Comparison of ENCODE assay signal across 24 cellular contexts in the genomic region with DNA sequence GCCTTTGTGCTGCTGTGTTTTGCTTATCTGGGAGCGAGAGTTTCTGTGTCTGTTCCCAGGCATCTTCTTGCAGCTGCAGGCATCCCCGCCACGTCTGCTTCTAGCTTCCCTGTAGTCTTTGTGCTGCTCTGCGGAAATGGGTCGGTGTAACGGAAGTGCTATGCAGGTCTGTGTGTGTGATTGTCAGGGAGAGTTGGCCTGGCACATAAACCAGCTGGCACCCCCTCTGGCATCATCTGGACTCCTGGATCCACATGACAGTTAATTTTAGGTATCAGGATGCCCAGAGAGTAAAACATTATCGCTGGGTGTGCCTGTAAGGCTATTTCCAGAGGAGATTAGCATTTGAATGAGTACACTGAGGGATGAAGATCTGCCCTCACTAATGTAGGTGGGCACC. TPM values are rescaled to one million over a fixed set of nuclear protein-coding genes. Genes with fewer than 3 reads are reported as not detected.
A peak's percentile ranks its signal among the peaks of the same experiment; 100 is the strongest.
DNase-seq lines count a peak whose midpoint lies in the region; ATAC-seq lines count a peak whose summit lies in the region.
"Had no signal": no experiment of that assay in that cellular context is flagged by ENCODE, and none has a peak within 500 bp of the region (broad histone marks: within the 10 kb centered on the region; RNA-seq: fewer than 3 reads in every experiment).

No MANE protein-coding gene starts in this region.

- no peaks in the 10 kb centered on the region for H3K27me3 Mint-ChIP-seq in activated T-cell treated with anti-CD3 and anti-CD28 coated beads, Interleukin-2, amount 50 U/mL, for 4 hours (ENCODE audit: low read depth)
- peaks cover 23% of the 10 kb centered on the region for H3K27me3 Mint-ChIP-seq in activated T-helper 2 cell treated with anti-CD3 and anti-CD28 coated beads, Interferon-gamma antibody, Interleukin-2, Interleukin-4, amounts not matched to agents 10 μg/mL and 5 μg/mL and 100 μg/mL, durations not matched to agents 14 hours and 24 hours and 36 hours (ENCODE audit: low read depth)
- H3K27me3 Mint-ChIP-seq in natural killer cell treated with Interleukin-12 subunit alpha and Interleukin-12 subunit beta and Interleukin-15 and Interleukin-18, amount 100 ng/mL, for 72 hours: peaks cover 0 to 18% of the 10 kb centered on the region in 2 donors

- H3K9ac ChIP-seq in NT2/D1 (ENCODE audit: insufficient read length, low read depth): peak overlapping the region; percentile 27

- DNase-seq in activated T-cell treated with anti-CD3 and anti-CD28 coated beads, Interleukin-2, amount 50 U/mL, for 4 hours: no peak
- DNase-seq in activated T-cell treated with anti-CD3 and anti-CD28 coated beads for 4 hours: no peak
- no peak for DNase-seq in NT2/D1 (ENCODE audit: low read depth, low spot score)
- DNase-seq in activated T-helper 2 cell treated with anti-CD3 and anti-CD28 coated beads, Interferon-gamma antibody, Interleukin-2, Interleukin-4, amounts not matched to agents 10 μg/mL and 5 μg/mL and 100 μg/mL, durations not matched to agents 14 hours and 24 hours and 36 hours (ENCODE audit: low spot score): no peak
- DNase-seq in natural killer cell treated with Interleukin-12 subunit alpha and Interleukin-12 subunit beta and Interleukin-15 and Interleukin-18, amount 100 ng/mL, for 72 hours (ENCODE audit: low spot score): no peak
- DNase-seq in OCI-M2 (lab: John Stamatoyannopoulos, UW; ENCODE audit: unreplicated experiment): no peak
- no peak for DNase-seq in NCI-H2227 treated with DMSO at 0.1 percent for 48 hours (lab: John Stamatoyannopoulos, UW)
- no peak for DNase-seq in NCI-H1930 (lab: John Stamatoyannopoulos, UW)
- DNase-seq: activated B cell treated with CpG ODN at 0.5 μM for 24 hours; body of pancreas; DMS79; esophagus squamous epithelium; mesendoderm; naive B cell; NCI-H1417; NCI-H2171 treated with DMSO at 0.1 percent for 48 hours; NCI-H748 treated with DMSO at 0.1 percent for 48 hours; stimulated activated CD4-positive, alpha-beta T cell treated with anti-CD3 and anti-CD28 coated beads, Interleukin-2, amount 100 ng/mL, for 48 hours; stomach; T-helper 9 cell; trophoblast cell had no signal

- no peaks in the 10 kb centered on the region for H3K4me1 ChIP-seq in NT2/D1 (ENCODE audit: insufficient read depth, insufficient read length)
- H3K4me1 ChIP-seq: body of pancreas, esophagus squamous epithelium, stomach had no signal

- peaks cover 3% of the 10 kb centered on the region for H3K4me1 Mint-ChIP-seq in activated T-cell treated with anti-CD3 and anti-CD28 coated beads, Interleukin-2, amount 50 U/mL, for 4 hours (ENCODE audit: low read depth)
- peaks cover 3% of the 10 kb centered on the region for H3K4me1 Mint-ChIP-seq in activated T-helper 2 cell treated with anti-CD3 and anti-CD28 coated beads, Interferon-gamma antibody, Interleukin-2, Interleukin-4, amounts not matched to agents 10 μg/mL and 5 μg/mL and 100 μg/mL, durations not matched to agents 14 hours and 24 hours and 36 hours (ENCODE audit: low read depth)
- H3K4me1 Mint-ChIP-seq in natural killer cell treated with Interleukin-12 subunit alpha and Interleukin-12 subunit beta and Interleukin-15 and Interleukin-18, amount 100 ng/mL, for 72 hours (ENCODE audit: low read depth in 2 of 2): peaks cover 4 to 12% of the 10 kb centered on the region in 2 donors
- H3K4me1 Mint-ChIP-seq: activated B cell treated with CpG ODN at 0.5 μM for 24 hours, GM23338, naive B cell had no signal

- H3K27ac Mint-ChIP-seq in activated T-helper 2 cell treated with anti-CD3 and anti-CD28 coated beads, Interferon-gamma antibody, Interleukin-2, Interleukin-4, amounts not matched to agents 10 μg/mL and 5 μg/mL and 100 μg/mL, durations not matched to agents 14 hours and 24 hours and 36 hours: no peak overlapping the region
- peak overlapping the region in 1 of 2 donors; percentile 28 for H3K27ac Mint-ChIP-seq in natural killer cell treated with Interleukin-12 subunit alpha and Interleukin-12 subunit beta and Interleukin-15 and Interleukin-18, amount 100 ng/mL, for 72 hours
- H3K27ac Mint-ChIP-seq: activated B cell treated with CpG ODN at 0.5 μM for 24 hours, GM23338, naive B cell, progenitor cell of endocrine pancreas had no signal

- no peak for ATAC-seq in activated T-cell treated with anti-CD3 and anti-CD28 coated beads, Interleukin-2, amount 50 U/mL, for 4 hours
- no peak for ATAC-seq in natural killer cell treated with Interleukin-12 subunit alpha and Interleukin-12 subunit beta and Interleukin-15 and Interleukin-18, amount 100 ng/mL, for 72 hours
- ATAC-seq: body of pancreas, GM23338 had no signal

- no peaks in the 10 kb centered on the region for H3K27me3 ChIP-seq in NT2/D1 (ENCODE audit: insufficient read depth, insufficient read length)
- H3K27me3 ChIP-seq: body of pancreas had no signal

- H3K4me3 ChIP-seq in NT2/D1 (ENCODE audit: insufficient read length, low read depth): no peak overlapping the region
- H3K4me3 ChIP-seq: body of pancreas, esophagus squamous epithelium, GM23338, skin epidermis, stomach had no signal

- no peaks in the 10 kb centered on the region for H3K9me3 Mint-ChIP-seq in activated T-cell treated with anti-CD3 and anti-CD28 coated beads, Interleukin-2, amount 50 U/mL, for 4 hours
- no peaks in the 10 kb centered on the region for H3K9me3 Mint-ChIP-seq in activated T-helper 2 cell treated with anti-CD3 and anti-CD28 coated beads, Interferon-gamma antibody, Interleukin-2, Interleukin-4, amounts not matched to agents 10 μg/mL and 5 μg/mL and 100 μg/mL, durations not matched to agents 14 hours and 24 hours and 36 hours
- H3K9me3 Mint-ChIP-seq in natural killer cell treated with Interleukin-12 subunit alpha and Interleukin-12 subunit beta and Interleukin-15 and Interleukin-18, amount 100 ng/mL, for 72 hours: no peaks in the 10 kb centered on the region
- H3K9me3 Mint-ChIP-seq: activated B cell treated with CpG ODN at 0.5 μM for 24 hours, GM23338 had no signal

- intact Hi-C loops in activated T-helper 2 cell treated with anti-CD3 and anti-CD28 coated beads, Interferon-gamma antibody, Interleukin-2, Interleukin-4, amounts not matched to agents 10 μg/mL and 5 μg/mL and 100 μg/mL, durations not matched to agents 14 hours and 24 hours and 36 hours (cut with micrococcal nuclease): no loop called here

- H3K36me3 ChIP-seq in NT2/D1 (ENCODE audit: insufficient read depth, insufficient read length, low read length): no peaks in the 10 kb centered on the region
- H3K36me3 ChIP-seq: esophagus squamous epithelium, stomach had no signal

- no peaks in the 10 kb centered on the region for H3K36me3 Mint-ChIP-seq in activated T-cell treated with anti-CD3 and anti-CD28 coated beads, Interleukin-2, amount 50 U/mL, for 4 hours (ENCODE audit: insufficient read depth)
- no peaks in the 10 kb centered on the region for H3K36me3 Mint-ChIP-seq in activated T-helper 2 cell treated with anti-CD3 and anti-CD28 coated beads, Interferon-gamma antibody, Interleukin-2, Interleukin-4, amounts not matched to agents 10 μg/mL and 5 μg/mL and 100 μg/mL, durations not matched to agents 14 hours and 24 hours and 36 hours (ENCODE audit: low read depth)
- H3K36me3 Mint-ChIP-seq in natural killer cell treated with Interleukin-12 subunit alpha and Interleukin-12 subunit beta and Interleukin-15 and Interleukin-18, amount 100 ng/mL, for 72 hours: no peaks in the 10 kb centered on the region
- H3K36me3 Mint-ChIP-seq: naive B cell had no signal

- H3K4me3 Mint-ChIP-seq in activated T-cell treated with anti-CD3 and anti-CD28 coated beads, Interleukin-2, amount 50 U/mL, for 4 hours: peak overlapping the region; percentile 62
- peak overlapping the region; percentile 57 for H3K4me3 Mint-ChIP-seq in activated T-helper 2 cell treated with anti-CD3 and anti-CD28 coated beads, Interferon-gamma antibody, Interleukin-2, Interleukin-4, amounts not matched to agents 10 μg/mL and 5 μg/mL and 100 μg/mL, durations not matched to agents 14 hours and 24 hours and 36 hours (ENCODE audit: low read depth)
- H3K4me3 Mint-ChIP-seq in natural killer cell treated with Interleukin-12 subunit alpha and Interleukin-12 subunit beta and Interleukin-15 and Interleukin-18, amount 100 ng/mL, for 72 hours: peak overlapping the region; percentile 8
- H3K4me3 Mint-ChIP-seq: activated B cell treated with CpG ODN at 0.5 μM for 24 hours, GM23338, naive B cell had no signal

- H3K9me3 ChIP-seq in NT2/D1 (ENCODE audit: insufficient read depth, low read length): no peaks in the 10 kb centered on the region
- H3K9me3 ChIP-seq: body of pancreas, esophagus squamous epithelium, stomach had no signal

RNA-seq across cellular contexts. Expression of a gene that starts 9.4 kb away (rescaled TPM):
- total RNA-seq in activated T-cell treated with anti-CD3 and anti-CD28 coated beads, Interleukin-2, amount 50 U/mL, for 4 hours: 1 to 10 TPM; 5.5 to 8.8 (median 6.2) TPM
- total RNA-seq in activated T-helper 2 cell treated with anti-CD3 and anti-CD28 coated beads, Interferon-gamma antibody, Interleukin-2, Interleukin-4, amounts not matched to agents 10 μg/mL and 5 μg/mL and 100 μg/mL, durations not matched to agents 14 hours and 24 hours and 36 hours: 1.9 and 2.3 TPM in 2 replicates
- total RNA-seq in natural killer cell treated with Interleukin-12 subunit alpha and Interleukin-12 subunit beta and Interleukin-15 and Interleukin-18, amount 100 ng/mL, for 72 hours: 10 to 100 TPM; 10.1 to 10.8 TPM
- total RNA-seq: GM23338, progenitor cell of endocrine pancreas had no signal

RNA-seq across cellular contexts. Expression of a gene that starts 32.2 kb away (rescaled TPM):
- 10 to 100 TPM; 40.3 to 55.0 (median 40.5) TPM for total RNA-seq in activated T-cell treated with anti-CD3 and anti-CD28 coated beads, Interleukin-2, amount 50 U/mL, for 4 hours
- total RNA-seq in activated T-helper 2 cell treated with anti-CD3 and anti-CD28 coated beads, Interferon-gamma antibody, Interleukin-2, Interleukin-4, amounts not matched to agents 10 μg/mL and 5 μg/mL and 100 μg/mL, durations not matched to agents 14 hours and 24 hours and 36 hours: 26.3 and 30.3 TPM in 2 replicates
- total RNA-seq in natural killer cell treated with Interleukin-12 subunit alpha and Interleukin-12 subunit beta and Interleukin-15 and Interleukin-18, amount 100 ng/mL, for 72 hours: 10 to 100 TPM; 26.6 to 34.8 TPM

Comparison
In these comparisons a context has a peak if more than half of its experiments do, and no peak if none do; other contexts are left out.
1. H3K4me3 Mint-ChIP-seq: peak in every context shown above with its lines; median percentile 62 in activated T-cell treated with anti-CD3 and anti-CD28 coated beads, Interleukin-2, amount 50 U/mL, for 4 hours; 57 in activated T-helper 2 cell treated with anti-CD3 and anti-CD28 coated beads, Interferon-gamma antibody, Interleukin-2, Interleukin-4, amounts not matched to agents 10 μg/mL and 5 μg/mL and 100 μg/mL, durations not matched to agents 14 hours and 24 hours and 36 hours; 8 in natural killer cell treated with Interleukin-12 subunit alpha and Interleukin-12 subunit beta and Interleukin-15 and Interleukin-18, amount 100 ng/mL, for 72 hours.